In the genomic region with DNA sequence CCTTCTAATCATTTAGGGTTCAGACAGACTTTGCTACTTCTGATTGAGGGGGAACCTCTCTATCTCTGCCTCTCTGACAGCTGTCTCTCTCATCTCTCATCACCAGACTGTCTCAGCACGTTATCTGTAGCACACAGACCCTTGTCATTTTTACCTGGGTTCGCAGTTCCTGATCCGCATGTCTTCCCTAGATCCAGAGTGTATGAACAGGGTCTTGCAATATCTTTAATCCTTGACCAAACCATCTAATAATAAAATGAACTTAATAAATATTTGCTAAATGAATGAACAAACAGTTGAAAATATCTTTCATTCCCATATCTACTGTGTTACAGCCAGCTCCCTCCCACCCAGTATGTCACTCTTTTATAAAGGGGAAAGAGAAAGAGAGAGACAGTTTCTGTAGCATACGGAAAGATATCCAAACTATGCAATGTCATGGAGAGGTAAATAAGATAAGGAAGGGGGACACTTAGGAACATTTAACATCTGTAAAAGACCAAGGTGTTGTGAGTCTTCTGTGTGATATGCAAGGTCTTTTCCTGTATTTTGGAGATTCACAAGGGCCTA, we compare ENCODE assay signal across 1 cellular context.
A peak's percentile ranks its signal among the peaks of the same experiment; 100 is the strongest.
TF ChIP-seq lines count a peak whose summit lies in the region.

No MANE protein-coding gene starts in this region.

TF ChIP-seq in K562, 482 proteins besides CTCF, POLR2A, EP300 and RAD21 (continued from another document and continues in another):
- TF ChIP-seq, protein P1, sequence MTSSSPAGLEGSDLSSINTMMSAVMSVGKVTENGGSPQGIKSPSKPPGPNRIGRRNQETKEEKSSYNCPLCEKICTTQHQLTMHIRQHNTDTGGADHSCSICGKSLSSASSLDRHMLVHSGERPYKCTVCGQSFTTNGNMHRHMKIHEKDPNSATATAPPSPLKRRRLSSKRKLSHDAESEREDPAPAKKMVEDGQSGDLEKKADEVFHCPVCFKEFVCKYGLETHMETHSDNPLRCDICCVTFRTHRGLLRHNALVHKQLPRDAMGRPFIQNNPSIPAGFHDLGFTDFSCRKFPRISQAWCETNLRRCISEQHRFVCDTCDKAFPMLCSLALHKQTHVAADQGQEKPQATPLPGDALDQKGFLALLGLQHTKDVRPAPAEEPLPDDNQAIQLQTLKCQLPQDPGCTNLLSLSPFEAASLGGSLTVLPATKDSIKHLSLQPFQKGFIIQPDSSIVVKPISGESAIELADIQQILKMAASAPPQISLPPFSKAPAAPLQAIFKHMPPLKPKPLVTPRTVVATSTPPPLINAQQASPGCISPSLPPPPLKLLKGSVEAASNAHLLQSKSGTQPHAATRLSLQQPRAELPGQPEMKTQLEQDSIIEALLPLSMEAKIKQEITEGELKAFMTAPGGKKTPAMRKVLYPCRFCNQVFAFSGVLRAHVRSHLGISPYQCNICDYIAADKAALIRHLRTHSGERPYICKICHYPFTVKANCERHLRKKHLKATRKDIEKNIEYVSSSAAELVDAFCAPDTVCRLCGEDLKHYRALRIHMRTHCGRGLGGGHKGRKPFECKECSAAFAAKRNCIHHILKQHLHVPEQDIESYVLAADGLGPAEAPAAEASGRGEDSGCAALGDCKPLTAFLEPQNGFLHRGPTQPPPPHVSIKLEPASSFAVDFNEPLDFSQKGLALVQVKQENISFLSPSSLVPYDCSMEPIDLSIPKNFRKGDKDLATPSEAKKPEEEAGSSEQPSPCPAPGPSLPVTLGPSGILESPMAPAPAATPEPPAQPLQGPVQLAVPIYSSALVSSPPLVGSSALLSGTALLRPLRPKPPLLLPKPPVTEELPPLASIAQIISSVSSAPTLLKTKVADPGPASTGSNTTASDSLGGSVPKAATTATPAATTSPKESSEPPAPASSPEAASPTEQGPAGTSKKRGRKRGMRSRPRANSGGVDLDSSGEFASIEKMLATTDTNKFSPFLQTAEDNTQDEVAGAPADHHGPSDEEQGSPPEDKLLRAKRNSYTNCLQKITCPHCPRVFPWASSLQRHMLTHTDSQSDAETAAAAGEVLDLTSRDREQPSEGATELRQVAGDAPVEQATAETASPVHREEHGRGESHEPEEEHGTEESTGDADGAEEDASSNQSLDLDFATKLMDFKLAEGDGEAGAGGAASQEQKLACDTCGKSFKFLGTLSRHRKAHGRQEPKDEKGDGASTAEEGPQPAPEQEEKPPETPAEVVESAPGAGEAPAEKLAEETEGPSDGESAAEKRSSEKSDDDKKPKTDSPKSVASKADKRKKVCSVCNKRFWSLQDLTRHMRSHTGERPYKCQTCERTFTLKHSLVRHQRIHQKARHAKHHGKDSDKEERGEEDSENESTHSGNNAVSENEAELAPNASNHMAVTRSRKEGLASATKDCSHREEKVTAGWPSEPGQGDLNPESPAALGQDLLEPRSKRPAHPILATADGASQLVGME (CRISPR knock-in tag; IDR thresholded peaks at IDR 0.05), result no peak
- TF ChIP-seq, protein P2, sequence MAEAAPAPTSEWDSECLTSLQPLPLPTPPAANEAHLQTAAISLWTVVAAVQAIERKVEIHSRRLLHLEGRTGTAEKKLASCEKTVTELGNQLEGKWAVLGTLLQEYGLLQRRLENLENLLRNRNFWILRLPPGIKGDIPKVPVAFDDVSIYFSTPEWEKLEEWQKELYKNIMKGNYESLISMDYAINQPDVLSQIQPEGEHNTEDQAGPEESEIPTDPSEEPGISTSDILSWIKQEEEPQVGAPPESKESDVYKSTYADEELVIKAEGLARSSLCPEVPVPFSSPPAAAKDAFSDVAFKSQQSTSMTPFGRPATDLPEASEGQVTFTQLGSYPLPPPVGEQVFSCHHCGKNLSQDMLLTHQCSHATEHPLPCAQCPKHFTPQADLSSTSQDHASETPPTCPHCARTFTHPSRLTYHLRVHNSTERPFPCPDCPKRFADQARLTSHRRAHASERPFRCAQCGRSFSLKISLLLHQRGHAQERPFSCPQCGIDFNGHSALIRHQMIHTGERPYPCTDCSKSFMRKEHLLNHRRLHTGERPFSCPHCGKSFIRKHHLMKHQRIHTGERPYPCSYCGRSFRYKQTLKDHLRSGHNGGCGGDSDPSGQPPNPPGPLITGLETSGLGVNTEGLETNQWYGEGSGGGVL (CRISPR knock-in tag; IDR thresholded peaks at IDR 0.05), result no peak
- TF ChIP-seq, protein P3, sequence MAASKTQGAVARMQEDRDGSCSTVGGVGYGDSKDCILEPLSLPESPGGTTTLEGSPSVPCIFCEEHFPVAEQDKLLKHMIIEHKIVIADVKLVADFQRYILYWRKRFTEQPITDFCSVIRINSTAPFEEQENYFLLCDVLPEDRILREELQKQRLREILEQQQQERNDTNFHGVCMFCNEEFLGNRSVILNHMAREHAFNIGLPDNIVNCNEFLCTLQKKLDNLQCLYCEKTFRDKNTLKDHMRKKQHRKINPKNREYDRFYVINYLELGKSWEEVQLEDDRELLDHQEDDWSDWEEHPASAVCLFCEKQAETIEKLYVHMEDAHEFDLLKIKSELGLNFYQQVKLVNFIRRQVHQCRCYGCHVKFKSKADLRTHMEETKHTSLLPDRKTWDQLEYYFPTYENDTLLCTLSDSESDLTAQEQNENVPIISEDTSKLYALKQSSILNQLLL (CRISPR knock-in tag; IDR thresholded peaks at IDR 0.05; ENCODE audit: borderline replicate concordance), result no peak
- TF ChIP-seq ZNF699 (CRISPR knock-in tag; IDR thresholded peaks at IDR 0.05; ENCODE audit: insufficient replicate concordance) (no peak), ZNF143 (CRISPR knock-in tag; IDR thresholded peaks at IDR 0.05) (no peak), HNRNPH1 (optimal IDR thresholded peaks at IDR 0.05; ENCODE audit: low read depth, low read length) (no peak), GABPB1 (CRISPR knock-in tag; IDR thresholded peaks at IDR 0.05) (no peak), RBM34 (IDR thresholded peaks at IDR 0.05; ENCODE audit: borderline replicate concordance, insufficient read depth, low read length) (no peak), SRF (CRISPR knock-in tag; IDR thresholded peaks at IDR 0.05) (no peak), XRCC4 (IDR thresholded peaks at IDR 0.05; ENCODE audit: extremely low read depth, insufficient read depth, insufficient read length) (no peak), NCOA6 (IDR thresholded peaks at IDR 0.05) (no peak), STAG1 (CRISPR knock-in tag; IDR thresholded peaks at IDR 0.05; ENCODE audit: borderline replicate concordance) (no peak), SAP30 (IDR thresholded peaks at IDR 0.05; ENCODE audit: borderline replicate concordance, insufficient read depth, low read depth, low read length, poor library complexity, severe bottlenecking) (no peak), SMARCA5 (IDR thresholded peaks at IDR 0.05) (no peak), ETV6 (IDR thresholded peaks at IDR 0.05; ENCODE audit: borderline replicate concordance in 1 of 2, low read depth in 2 of 2, low read length in 1 of 2) (0 out of 4 replicates have a peak, but pooled peaks of 1 of the 2 experiments have one; percentile 50), ETV6 (CRISPR knock-in tag; IDR thresholded peaks at IDR 0.05; ENCODE audit: borderline replicate concordance) (no peak), MTA1 (IDR thresholded peaks at IDR 0.05; ENCODE audit: borderline replicate concordance) (peak; percentile 91), ZNF507 (tag; conservative IDR thresholded peaks at IDR 0.05) (no peak)
- TF ChIP-seq, protein P4, sequence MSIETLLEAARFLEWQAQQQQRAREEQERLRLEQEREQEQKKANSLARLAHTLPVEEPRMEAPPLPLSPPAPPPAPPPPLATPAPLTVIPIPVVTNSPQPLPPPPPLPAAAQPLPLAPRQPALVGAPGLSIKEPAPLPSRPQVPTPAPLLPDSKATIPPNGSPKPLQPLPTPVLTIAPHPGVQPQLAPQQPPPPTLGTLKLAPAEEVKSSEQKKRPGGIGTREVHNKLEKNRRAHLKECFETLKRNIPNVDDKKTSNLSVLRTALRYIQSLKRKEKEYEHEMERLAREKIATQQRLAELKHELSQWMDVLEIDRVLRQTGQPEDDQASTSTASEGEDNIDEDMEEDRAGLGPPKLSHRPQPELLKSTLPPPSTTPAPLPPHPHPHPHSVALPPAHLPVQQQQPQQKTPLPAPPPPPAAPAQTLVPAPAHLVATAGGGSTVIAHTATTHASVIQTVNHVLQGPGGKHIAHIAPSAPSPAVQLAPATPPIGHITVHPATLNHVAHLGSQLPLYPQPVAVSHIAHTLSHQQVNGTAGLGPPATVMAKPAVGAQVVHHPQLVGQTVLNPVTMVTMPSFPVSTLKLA (conservative IDR thresholded peaks at IDR 0.05), result peak in 1 of 2 experiments; percentile 45; a peak in 2 of 4 replicates
- TF ChIP-seq, protein P5, sequence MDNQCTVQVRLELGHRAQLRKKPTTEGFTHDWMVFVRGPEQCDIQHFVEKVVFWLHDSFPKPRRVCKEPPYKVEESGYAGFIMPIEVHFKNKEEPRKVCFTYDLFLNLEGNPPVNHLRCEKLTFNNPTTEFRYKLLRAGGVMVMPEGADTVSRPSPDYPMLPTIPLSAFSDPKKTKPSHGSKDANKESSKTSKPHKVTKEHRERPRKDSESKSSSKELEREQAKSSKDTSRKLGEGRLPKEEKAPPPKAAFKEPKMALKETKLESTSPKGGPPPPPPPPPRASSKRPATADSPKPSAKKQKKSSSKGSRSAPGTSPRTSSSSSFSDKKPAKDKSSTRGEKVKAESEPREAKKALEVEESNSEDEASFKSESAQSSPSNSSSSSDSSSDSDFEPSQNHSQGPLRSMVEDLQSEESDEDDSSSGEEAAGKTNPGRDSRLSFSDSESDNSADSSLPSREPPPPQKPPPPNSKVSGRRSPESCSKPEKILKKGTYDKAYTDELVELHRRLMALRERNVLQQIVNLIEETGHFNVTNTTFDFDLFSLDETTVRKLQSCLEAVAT (IDR thresholded peaks at IDR 0.05), result no peak
- TF ChIP-seq, protein P6, sequence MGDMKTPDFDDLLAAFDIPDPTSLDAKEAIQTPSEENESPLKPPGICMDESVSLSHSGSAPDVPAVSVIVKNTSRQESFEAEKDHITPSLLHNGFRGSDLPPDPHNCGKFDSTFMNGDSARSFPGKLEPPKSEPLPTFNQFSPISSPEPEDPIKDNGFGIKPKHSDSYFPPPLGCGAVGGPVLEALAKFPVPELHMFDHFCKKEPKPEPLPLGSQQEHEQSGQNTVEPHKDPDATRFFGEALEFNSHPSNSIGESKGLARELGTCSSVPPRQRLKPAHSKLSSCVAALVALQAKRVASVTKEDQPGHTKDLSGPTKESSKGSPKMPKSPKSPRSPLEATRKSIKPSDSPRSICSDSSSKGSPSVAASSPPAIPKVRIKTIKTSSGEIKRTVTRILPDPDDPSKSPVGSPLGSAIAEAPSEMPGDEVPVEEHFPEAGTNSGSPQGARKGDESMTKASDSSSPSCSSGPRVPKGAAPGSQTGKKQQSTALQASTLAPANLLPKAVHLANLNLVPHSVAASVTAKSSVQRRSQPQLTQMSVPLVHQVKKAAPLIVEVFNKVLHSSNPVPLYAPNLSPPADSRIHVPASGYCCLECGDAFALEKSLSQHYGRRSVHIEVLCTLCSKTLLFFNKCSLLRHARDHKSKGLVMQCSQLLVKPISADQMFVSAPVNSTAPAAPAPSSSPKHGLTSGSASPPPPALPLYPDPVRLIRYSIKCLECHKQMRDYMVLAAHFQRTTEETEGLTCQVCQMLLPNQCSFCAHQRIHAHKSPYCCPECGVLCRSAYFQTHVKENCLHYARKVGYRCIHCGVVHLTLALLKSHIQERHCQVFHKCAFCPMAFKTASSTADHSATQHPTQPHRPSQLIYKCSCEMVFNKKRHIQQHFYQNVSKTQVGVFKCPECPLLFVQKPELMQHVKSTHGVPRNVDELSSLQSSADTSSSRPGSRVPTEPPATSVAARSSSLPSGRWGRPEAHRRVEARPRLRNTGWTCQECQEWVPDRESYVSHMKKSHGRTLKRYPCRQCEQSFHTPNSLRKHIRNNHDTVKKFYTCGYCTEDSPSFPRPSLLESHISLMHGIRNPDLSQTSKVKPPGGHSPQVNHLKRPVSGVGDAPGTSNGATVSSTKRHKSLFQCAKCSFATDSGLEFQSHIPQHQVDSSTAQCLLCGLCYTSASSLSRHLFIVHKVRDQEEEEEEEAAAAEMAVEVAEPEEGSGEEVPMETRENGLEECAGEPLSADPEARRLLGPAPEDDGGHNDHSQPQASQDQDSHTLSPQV (IDR thresholded peaks at IDR 0.05), result no peak; the same call in 1 of the 2 replicates
- TF ChIP-seq, protein P7, sequence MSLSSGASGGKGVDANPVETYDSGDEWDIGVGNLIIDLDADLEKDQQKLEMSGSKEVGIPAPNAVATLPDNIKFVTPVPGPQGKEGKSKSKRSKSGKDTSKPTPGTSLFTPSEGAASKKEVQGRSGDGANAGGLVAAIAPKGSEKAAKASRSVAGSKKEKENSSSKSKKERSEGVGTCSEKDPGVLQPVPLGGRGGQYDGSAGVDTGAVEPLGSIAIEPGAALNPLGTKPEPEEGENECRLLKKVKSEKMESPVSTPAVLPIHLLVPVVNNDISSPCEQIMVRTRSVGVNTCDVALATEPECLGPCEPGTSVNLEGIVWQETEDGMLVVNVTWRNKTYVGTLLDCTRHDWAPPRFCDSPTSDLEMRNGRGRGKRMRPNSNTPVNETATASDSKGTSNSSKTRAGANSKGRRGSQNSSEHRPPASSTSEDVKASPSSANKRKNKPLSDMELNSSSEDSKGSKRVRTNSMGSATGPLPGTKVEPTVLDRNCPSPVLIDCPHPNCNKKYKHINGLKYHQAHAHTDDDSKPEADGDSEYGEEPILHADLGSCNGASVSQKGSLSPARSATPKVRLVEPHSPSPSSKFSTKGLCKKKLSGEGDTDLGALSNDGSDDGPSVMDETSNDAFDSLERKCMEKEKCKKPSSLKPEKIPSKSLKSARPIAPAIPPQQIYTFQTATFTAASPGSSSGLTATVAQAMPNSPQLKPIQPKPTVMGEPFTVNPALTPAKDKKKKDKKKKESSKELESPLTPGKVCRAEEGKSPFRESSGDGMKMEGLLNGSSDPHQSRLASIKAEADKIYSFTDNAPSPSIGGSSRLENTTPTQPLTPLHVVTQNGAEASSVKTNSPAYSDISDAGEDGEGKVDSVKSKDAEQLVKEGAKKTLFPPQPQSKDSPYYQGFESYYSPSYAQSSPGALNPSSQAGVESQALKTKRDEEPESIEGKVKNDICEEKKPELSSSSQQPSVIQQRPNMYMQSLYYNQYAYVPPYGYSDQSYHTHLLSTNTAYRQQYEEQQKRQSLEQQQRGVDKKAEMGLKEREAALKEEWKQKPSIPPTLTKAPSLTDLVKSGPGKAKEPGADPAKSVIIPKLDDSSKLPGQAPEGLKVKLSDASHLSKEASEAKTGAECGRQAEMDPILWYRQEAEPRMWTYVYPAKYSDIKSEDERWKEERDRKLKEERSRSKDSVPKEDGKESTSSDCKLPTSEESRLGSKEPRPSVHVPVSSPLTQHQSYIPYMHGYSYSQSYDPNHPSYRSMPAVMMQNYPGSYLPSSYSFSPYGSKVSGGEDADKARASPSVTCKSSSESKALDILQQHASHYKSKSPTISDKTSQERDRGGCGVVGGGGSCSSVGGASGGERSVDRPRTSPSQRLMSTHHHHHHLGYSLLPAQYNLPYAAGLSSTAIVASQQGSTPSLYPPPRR (CRISPR knock-in tag; IDR thresholded peaks at IDR 0.05; ENCODE audit: borderline replicate concordance), result no peak
- TF ChIP-seq, protein P8, sequence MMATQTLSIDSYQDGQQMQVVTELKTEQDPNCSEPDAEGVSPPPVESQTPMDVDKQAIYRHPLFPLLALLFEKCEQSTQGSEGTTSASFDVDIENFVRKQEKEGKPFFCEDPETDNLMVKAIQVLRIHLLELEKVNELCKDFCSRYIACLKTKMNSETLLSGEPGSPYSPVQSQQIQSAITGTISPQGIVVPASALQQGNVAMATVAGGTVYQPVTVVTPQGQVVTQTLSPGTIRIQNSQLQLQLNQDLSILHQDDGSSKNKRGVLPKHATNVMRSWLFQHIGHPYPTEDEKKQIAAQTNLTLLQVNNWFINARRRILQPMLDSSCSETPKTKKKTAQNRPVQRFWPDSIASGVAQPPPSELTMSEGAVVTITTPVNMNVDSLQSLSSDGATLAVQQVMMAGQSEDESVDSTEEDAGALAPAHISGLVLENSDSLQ (IDR thresholded peaks at IDR 0.05), result peak; percentile 91
